ENCODE assay signal across 21 cellular contexts in the genomic region with DNA sequence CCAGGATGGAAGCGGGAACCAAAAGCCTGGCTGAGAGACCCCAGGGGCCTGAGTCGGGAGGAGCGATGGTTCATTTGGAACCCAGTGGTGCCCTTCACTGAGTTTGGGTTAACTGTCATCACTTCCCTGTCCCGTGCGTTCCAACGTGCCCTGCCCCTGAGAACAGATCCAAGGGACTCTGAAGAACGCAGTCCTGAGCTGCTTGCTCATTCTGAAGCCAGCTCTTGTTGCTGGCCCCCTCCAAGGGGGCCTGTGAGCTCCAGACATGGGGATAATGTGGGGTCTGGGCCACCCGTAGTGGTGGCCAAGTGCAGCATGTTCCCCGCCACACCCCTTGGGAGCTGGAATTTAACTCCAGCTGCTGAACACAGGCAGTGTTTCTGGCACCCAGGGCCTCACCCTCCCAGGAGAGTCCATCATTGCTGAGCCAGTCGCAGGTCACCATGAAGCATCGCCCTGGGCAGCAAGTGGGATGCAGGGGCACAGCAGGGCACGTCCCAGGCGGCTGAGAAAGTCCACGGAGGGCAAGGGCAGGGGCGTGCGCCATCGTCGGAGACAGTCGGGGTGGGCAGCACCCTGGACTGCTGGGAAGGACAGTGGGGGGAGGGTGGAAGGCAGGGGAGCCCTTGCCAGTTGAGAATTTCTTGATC.
"Had no signal": no experiment of that assay in that cellular context is flagged by ENCODE, and none has a peak within 500 bp of the region (broad histone marks: within the 10 kb centered on the region; RNA-seq: fewer than 3 reads in every experiment).

No MANE protein-coding gene starts in this region.

- H3K4me1 ChIP-seq: uterus had no signal

- H3K9me3 ChIP-seq: spleen, tibial nerve, uterus had no signal

- H2AFZ ChIP-seq: hepatocyte had no signal

- H3K4me2 ChIP-seq: hepatocyte had no signal

- H3K36me3 ChIP-seq: uterus had no signal

- H3K4me3 ChIP-seq: hepatocyte, spleen, tibial nerve, uterus had no signal

- H3K27ac ChIP-seq: hepatocyte, spleen, tibial nerve, uterus had no signal

- DNase-seq: activated CD4-positive, alpha-beta memory T cell treated with anti-CD3 and anti-CD28 coated beads, Interleukin-2, amount 10 ng/mL, durations not matched to agents 7 days and 5 days; activated CD4-positive, alpha-beta T cell treated with anti-CD3 and anti-CD28 coated beads, Interleukin-2, amount 10 ng/mL, durations not matched to agents 24 days and 14 days; activated naive CD4-positive, alpha-beta T cell; activated naive CD8-positive, alpha-beta T cell treated with anti-CD3 and anti-CD28 coated beads for 36 hours; central memory CD4-positive, alpha-beta T cell; effector memory CD4-positive, alpha-beta T cell; glutamatergic neuron; immature natural killer cell; kidney glomerular epithelial cell; nephron progenitor cell; nucleus accumbens; retina; stimulated activated CD4-positive, alpha-beta T cell treated with anti-CD3 and anti-CD28 coated beads, Interleukin-4, amount 100 ng/mL, for 24 hours; stimulated activated naive CD4-positive, alpha-beta T cell treated with Interleukin-2 at 50 U/mL for 16 hours; substantia nigra; SW 1271; uterus had no signal

- H3K79me2 ChIP-seq: hepatocyte had no signal

- ATAC-seq: activated CD4-positive, CD25-positive, alpha-beta regulatory T cell treated with anti-CD3 and anti-CD28 coated beads, Interleukin-2, amount 50 U/mL, for 24 hours had no signal

- H3K27me3 ChIP-seq: hepatocyte, spleen, tibial nerve, uterus had no signal
